ENCODE assay signal across 14 cellular contexts in the genomic region with DNA sequence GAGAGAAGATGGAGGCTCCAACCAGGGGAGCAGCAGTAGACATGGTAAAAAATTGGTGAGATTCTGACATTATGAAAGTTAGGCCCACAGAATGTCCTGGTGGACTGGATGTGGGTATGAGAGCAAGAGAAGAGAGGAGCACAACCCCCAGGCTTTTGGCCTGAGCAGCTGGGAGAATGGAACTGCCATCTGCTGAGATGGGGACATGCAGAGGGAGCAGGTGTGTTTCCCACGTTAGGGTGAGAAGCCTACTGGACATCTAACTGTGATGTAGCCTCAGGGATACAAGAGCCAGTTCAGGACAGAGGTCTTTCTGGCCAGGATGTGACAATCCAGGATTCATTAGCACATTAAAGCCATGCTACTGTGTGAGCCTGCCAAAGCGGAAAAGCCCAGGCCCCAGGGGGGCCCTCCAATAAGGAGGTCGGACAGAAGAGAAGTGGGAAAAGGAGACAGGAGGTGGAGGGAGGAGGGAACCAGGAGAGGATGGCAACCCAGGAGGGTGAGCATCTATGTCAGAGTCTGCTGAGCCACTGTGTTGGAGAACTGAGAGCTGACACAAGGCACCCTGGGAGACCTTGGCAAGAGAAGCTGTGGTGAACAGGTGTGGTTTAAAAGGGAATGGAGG. TPM values are rescaled to one million over a fixed set of nuclear protein-coding genes. Genes with fewer than 3 reads are reported as not detected.
A peak's percentile ranks its signal among the peaks of the same experiment; 100 is the strongest.
DNase-seq lines count a peak whose midpoint lies in the region; ATAC-seq and TF ChIP-seq lines count a peak whose summit lies in the region.
"Had no signal": no experiment of that assay in that cellular context is flagged by ENCODE, and none has a peak within 500 bp of the region (broad histone marks: within the 10 kb centered on the region; RNA-seq: fewer than 3 reads in every experiment).

No MANE protein-coding gene starts in this region.

- no peak for ATAC-seq in activated CD8-positive, alpha-beta T cell treated with anti-CD3 and anti-CD28 coated beads for 36 hours
- ATAC-seq in memory B cell (ENCODE audit: low read depth) (no peak), HG03135 (IDR thresholded peaks at IDR 0.05; ENCODE audit: unreplicated experiment) (no peak), GM21515 (IDR thresholded peaks at IDR 0.05; ENCODE audit: unreplicated experiment) (no peak)

- peak overlapping the region; percentile 16 for H3K27ac Mint-ChIP-seq in activated CD8-positive, alpha-beta T cell treated with anti-CD3 and anti-CD28 coated beads for 36 hours
- peak overlapping the region; percentile 4 for H3K27ac Mint-ChIP-seq in memory B cell

- H3K36me3 Mint-ChIP-seq in activated CD8-positive, alpha-beta T cell treated with anti-CD3 and anti-CD28 coated beads for 36 hours (ENCODE audit: low read depth): peaks cover 19% of the 10 kb centered on the region
- H3K36me3 Mint-ChIP-seq in memory B cell: peaks cover 14% of the 10 kb centered on the region

- TF ChIP-seq POLR2A in Peyer's patch (IDR thresholded peaks at IDR 0.05): no peak

- H3K4me1 Mint-ChIP-seq in activated CD8-positive, alpha-beta T cell treated with anti-CD3 and anti-CD28 coated beads for 36 hours (ENCODE audit: low read depth): peaks cover 23% of the 10 kb centered on the region
- peaks cover 19% of the 10 kb centered on the region for H3K4me1 Mint-ChIP-seq in memory B cell

- H3K4me3 Mint-ChIP-seq in activated CD8-positive, alpha-beta T cell treated with anti-CD3 and anti-CD28 coated beads for 36 hours: no peak overlapping the region
- H3K4me3 Mint-ChIP-seq in memory B cell: no peak overlapping the region

- peaks cover 0 to 41% (median 7%) of the 10 kb centered on the region in 4 donors for H3K4me1 ChIP-seq in Peyer's patch

- intact Hi-C loops in activated CD8-positive, alpha-beta T cell treated with anti-CD3 and anti-CD28 coated beads for 36 hours (cut with micrococcal nuclease): no loop called here

- peak overlapping the region; percentile 100 for H3K27ac ChIP-seq in C4-2B
- peak overlapping the region in 1 of 4 donors; percentile 58 for H3K27ac ChIP-seq in Peyer's patch

- no peaks in the 10 kb centered on the region for H3K9me3 ChIP-seq in Peyer's patch
- H3K9me3 ChIP-seq: BE2C had no signal

- no peaks in the 10 kb centered on the region for H3K27me3 ChIP-seq in Peyer's patch
- H3K27me3 ChIP-seq: BE2C had no signal

- TF ChIP-seq CTCF in C4-2B (conservative IDR thresholded peaks at IDR 0.05) (no peak), Peyer's patch (IDR thresholded peaks at IDR 0.05) (no peak)
- no peak for TF ChIP-seq CTCF in activated CD8-positive, alpha-beta T cell treated with anti-CD3 and anti-CD28 coated beads for 36 hours (IDR thresholded peaks at IDR 0.05)

- H3K27me3 Mint-ChIP-seq in activated CD8-positive, alpha-beta T cell treated with anti-CD3 and anti-CD28 coated beads for 36 hours: no peaks in the 10 kb centered on the region
- H3K27me3 Mint-ChIP-seq in memory B cell: no peaks in the 10 kb centered on the region

- no peaks in the 10 kb centered on the region for H3K36me3 ChIP-seq in Peyer's patch
- H3K36me3 ChIP-seq: BE2C had no signal

- DNase-seq in NCI-H1092 (lab: John Stamatoyannopoulos, UW): peak; percentile 73
- no peak for DNase-seq in activated CD8-positive, alpha-beta T cell treated with anti-CD3 and anti-CD28 coated beads for 36 hours
- DNase-seq in memory B cell (ENCODE audit: low spot score in 2 of 2): no peak
- DNase-seq in Peyer's patch: no peak
- DNase-seq in DMS53 (lab: John Stamatoyannopoulos, UW): no peak
- DNase-seq: BE2C; NCI-H1105 treated with DMSO at 0.1 percent for 48 hours; stimulated activated CD4-positive, alpha-beta T cell treated with anti-CD3 and anti-CD28 coated beads, Interleukin-2, amount 100 ng/mL, for 24 hours had no signal

- H3K9me3 Mint-ChIP-seq in activated CD8-positive, alpha-beta T cell treated with anti-CD3 and anti-CD28 coated beads for 36 hours: no peaks in the 10 kb centered on the region
- no peaks in the 10 kb centered on the region for H3K9me3 Mint-ChIP-seq in memory B cell

- POLR2A ChIA-PET in activated CD8-positive, alpha-beta T cell treated with anti-CD3 and anti-CD28 coated beads for 36 hours (lab: Charles Lee): no interaction called here

- CTCF ChIA-PET in activated CD8-positive, alpha-beta T cell treated with anti-CD3 and anti-CD28 coated beads for 36 hours (lab: Charles Lee): no interaction called here

- no peak overlapping the region for H3K4me3 ChIP-seq in Peyer's patch

RNA-seq across cellular contexts. Expression of a gene that starts 10.6 kb away (rescaled TPM):
- 10 to 100 TPM; 60.2 to 62.4 TPM for total RNA-seq in activated CD8-positive, alpha-beta T cell treated with anti-CD3 and anti-CD28 coated beads for 36 hours
- 100 to 1,000 TPM; 171 to 732 (median 331) TPM for total RNA-seq in Peyer's patch

RNA-seq across cellular contexts. Expression of a gene that starts 34.5 kb away (rescaled TPM):
- not detected for total RNA-seq in activated CD8-positive, alpha-beta T cell treated with anti-CD3 and anti-CD28 coated beads for 36 hours
- total RNA-seq in Peyer's patch: not detected
- total RNA-seq: kidney epithelial cell, osteocyte, subcutaneous adipose tissue had no signal
